9 cellular contexts compared by ENCODE assay signal in genomic region chr2:201149064-201149820, GRCh38. TPM values are rescaled to one million over a fixed set of nuclear protein-coding genes. Genes with fewer than 3 reads are reported as not detected.
DNase-seq lines count a peak whose midpoint lies in the region; TF ChIP-seq lines count a peak whose summit lies in the region.
"Had no signal": no experiment of that assay in that cellular context is flagged by ENCODE, and none has a peak within 500 bp of the region (broad histone marks: within the 10 kb centered on the region; RNA-seq: fewer than 3 reads in every experiment).

No MANE protein-coding gene starts in this region.

- H3K36me3 ChIP-seq in hepatocyte (replicated peaks; ENCODE audit: insufficient read depth, low read depth): no peaks in the 10 kb centered on the region

- no peaks in the 10 kb centered on the region for H3K9me2 ChIP-seq in hepatocyte (replicated peaks; ENCODE audit: insufficient read depth)

- peak; percentile 79 for DNase-seq in HT-29 (ENCODE audit: low spot score)
- peak; percentile 94 for DNase-seq in amniotic epithelial cell (ENCODE audit: low read depth)
- DNase-seq in hepatocyte (ENCODE audit: low spot score): peak; percentile 72
- DNase-seq in cerebellum (ENCODE audit: low spot score): no peak
- DNase-seq in amygdala (lab: John Stamatoyannopoulos, UW): no peak
- DNase-seq in foreskin melanocyte: no peak
- DNase-seq in NCI-H2081 (lab: John Stamatoyannopoulos, UW): no peak

- peaks cover 30% of the 10 kb centered on the region for H3K4me1 ChIP-seq in hepatocyte (ENCODE audit: insufficient read depth)

- peaks cover 12% of the 10 kb centered on the region for H3K79me2 ChIP-seq in hepatocyte

- no peak overlapping the region for H2AFZ ChIP-seq in hepatocyte

- H3K4me3 ChIP-seq in hepatocyte: no peak overlapping the region
- H3K4me3 ChIP-seq in skin epidermis: no peak overlapping the region

- no peak for TF ChIP-seq CTCF in hepatocyte (IDR thresholded peaks at IDR 0.05; ENCODE audit: poor library complexity)

- H3K9me3 ChIP-seq in hepatocyte (ENCODE audit: low read depth): no peaks in the 10 kb centered on the region

- H3K4me2 ChIP-seq in hepatocyte: peak overlapping the region; percentile 39

- 94% methylated on average over 2 of the region's 2 CpGs for WGBS in hepatocyte (ENCODE audit: low lambda C conversion rate, missing lambda C conversion rate)

- H4K20me1 ChIP-seq in hepatocyte (ENCODE audit: insufficient read depth, poor library complexity, severe bottlenecking): no peaks in the 10 kb centered on the region

- H3K27ac ChIP-seq in hepatocyte: peak overlapping the region; percentile 92
- peak overlapping the region in 17 of 21 experiments; percentile 5 to 88 (median 64) for H3K27ac ChIP-seq in skin epidermis

- no peaks in the 10 kb centered on the region for H3K27me3 ChIP-seq in hepatocyte

RNA-seq across cellular contexts. Expression of gene CFLAR, which starts 33.3 kb away (rescaled TPM):
- 30.6 and 41.2 TPM in 2 replicates for total RNA-seq in HT-29 (2014; rRNA removed; shearing (Covaris generic))
- total RNA-seq in hepatocyte (60.6 and 65.9 TPM in 2 replicates), cerebellum (65.3 TPM)
- 46.0 and 54.1 TPM in 2 replicates for polyA plus RNA-seq in hepatocyte

RNA-seq across cellular contexts. Expression of gene CASP10, which starts 33.7 kb away (rescaled TPM):
- 2.5 and 6.3 TPM in 2 replicates for total RNA-seq in HT-29 (2014; rRNA removed; shearing (Covaris generic))
- 7.2 and 11.0 TPM in 2 replicates for total RNA-seq in hepatocyte
- 1.6 and 2.0 TPM in 2 replicates for polyA plus RNA-seq in hepatocyte
- total RNA-seq in cerebellum: 3.7 TPM
- polyA plus RNA-seq: neural cell had no signal

Comparison
In these comparisons a context has a peak if more than half of its experiments do, and no peak if none do; other contexts are left out.
1. DNase-seq: peak in HT-29 (single experiment), amniotic epithelial cell (single experiment) and hepatocyte (single experiment); none in cerebellum (single experiment), amygdala (0 of 56), foreskin melanocyte (single experiment) and NCI-H2081 (0 of 2).